In the genomic region with DNA sequence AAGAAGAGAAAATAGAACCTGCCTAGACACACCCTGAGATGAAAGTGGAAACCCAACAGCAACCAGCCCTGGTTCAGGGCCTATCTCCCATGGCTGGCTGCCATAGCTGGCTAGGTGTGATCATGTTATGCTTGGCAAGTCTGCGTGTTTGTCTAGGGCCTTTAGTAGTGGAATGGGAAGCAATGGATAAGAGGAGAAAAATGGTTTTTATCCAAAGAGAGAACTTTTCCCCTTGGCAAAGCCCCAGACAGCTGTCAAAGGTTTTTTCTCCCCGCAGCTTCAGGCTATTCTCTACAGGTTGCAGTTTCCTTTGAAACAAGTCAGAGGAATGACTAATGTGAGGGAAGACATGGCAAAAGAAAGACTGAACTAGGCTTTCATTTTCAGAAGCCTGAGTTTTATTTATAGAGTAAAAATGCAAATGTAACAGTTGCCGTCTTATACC, we compare ENCODE assay signal across 9 cellular contexts.
DNase-seq lines count a peak whose midpoint lies in the region; ATAC-seq and TF ChIP-seq lines count a peak whose summit lies in the region.
"Had no signal": no experiment of that assay in that cellular context is flagged by ENCODE, and none has a peak within 500 bp of the region (broad histone marks: within the 10 kb centered on the region; RNA-seq: fewer than 3 reads in every experiment).

No MANE protein-coding gene starts in this region.

- no peaks in the 10 kb centered on the region for H3K27me3 ChIP-seq in Peyer's patch
- H3K27me3 ChIP-seq in hepatocyte: no peaks in the 10 kb centered on the region

- WGBS in hepatocyte (ENCODE audit: low lambda C conversion rate, missing lambda C conversion rate): 78% methylated on average over 3 of the region's 3 CpGs

- H2AFZ ChIP-seq in hepatocyte: no peak overlapping the region

- peak; percentile 57 for ATAC-seq in GM18907 (IDR thresholded peaks at IDR 0.05; ENCODE audit: unreplicated experiment)
- ATAC-seq in HG02798 (IDR thresholded peaks at IDR 0.05; ENCODE audit: poor library complexity, unreplicated experiment): peak; percentile 80
- ATAC-seq in left lobe of liver: peak; percentile 91

- no peak overlapping the region for H3K27ac Mint-ChIP-seq in activated T-cell treated with anti-CD3 and anti-CD28 coated beads, Interleukin-2, amount 50 U/mL, for 24 hours

- H3K36me3 Mint-ChIP-seq in activated T-cell treated with anti-CD3 and anti-CD28 coated beads, Interleukin-2, amount 50 U/mL, for 24 hours (ENCODE audit: low read depth): no peaks in the 10 kb centered on the region

- H3K27ac ChIP-seq in Peyer's patch (no peak overlapping the region), hepatocyte (no peak overlapping the region)

- peak in 2 of 3 donors; percentile 49 to 52 for DNase-seq in Peyer's patch
- DNase-seq in left lobe of liver (ENCODE audit: low spot score): peak; percentile 63
- DNase-seq in NK-92 (lab: John Stamatoyannopoulos, UW; ENCODE audit: unreplicated experiment): no peak
- no peak for DNase-seq in NCI-H1436 treated with DMSO at 0.1 percent for 48 hours (lab: John Stamatoyannopoulos, UW)
- DNase-seq in activated T-cell treated with anti-CD3 and anti-CD28 coated beads, Interleukin-2, amount 50 U/mL, for 24 hours: no peak
- DNase-seq in hepatocyte (ENCODE audit: low spot score): no peak
- DNase-seq: anterior cingulate cortex had no signal

- H3K79me2 ChIP-seq in hepatocyte: no peaks in the 10 kb centered on the region

- no peak overlapping the region for H3K4me3 ChIP-seq in Peyer's patch
- no peak overlapping the region for H3K4me3 ChIP-seq in hepatocyte

- H3K9me3 Mint-ChIP-seq in activated T-cell treated with anti-CD3 and anti-CD28 coated beads, Interleukin-2, amount 50 U/mL, for 24 hours: no peaks in the 10 kb centered on the region

- H3K4me1 Mint-ChIP-seq in activated T-cell treated with anti-CD3 and anti-CD28 coated beads, Interleukin-2, amount 50 U/mL, for 24 hours (ENCODE audit: low read depth): no peaks in the 10 kb centered on the region

- H3K4me2 ChIP-seq in hepatocyte: no peak overlapping the region

- no peak for TF ChIP-seq POLR2A in Peyer's patch (IDR thresholded peaks at IDR 0.05)

- no peaks in the 10 kb centered on the region for H4K20me1 ChIP-seq in hepatocyte (ENCODE audit: insufficient read depth, poor library complexity, severe bottlenecking)

- no peaks in the 10 kb centered on the region for H3K36me3 ChIP-seq in Peyer's patch
- H3K36me3 ChIP-seq in hepatocyte (replicated peaks; ENCODE audit: insufficient read depth, low read depth): no peaks in the 10 kb centered on the region

- H3K4me3 Mint-ChIP-seq in activated T-cell treated with anti-CD3 and anti-CD28 coated beads, Interleukin-2, amount 50 U/mL, for 24 hours: no peak overlapping the region

- H3K27me3 Mint-ChIP-seq in activated T-cell treated with anti-CD3 and anti-CD28 coated beads, Interleukin-2, amount 50 U/mL, for 24 hours: no peaks in the 10 kb centered on the region

- H3K9me3 ChIP-seq in Peyer's patch (no peaks in the 10 kb centered on the region), hepatocyte (ENCODE audit: low read depth) (no peaks in the 10 kb centered on the region)

- TF ChIP-seq CTCF in Peyer's patch (IDR thresholded peaks at IDR 0.05): no peak
- TF ChIP-seq CTCF in hepatocyte (IDR thresholded peaks at IDR 0.05; ENCODE audit: poor library complexity): no peak

- no peaks in the 10 kb centered on the region for H3K4me1 ChIP-seq in Peyer's patch
- H3K4me1 ChIP-seq in hepatocyte (ENCODE audit: insufficient read depth): no peaks in the 10 kb centered on the region

- H3K9me2 ChIP-seq in hepatocyte (replicated peaks; ENCODE audit: insufficient read depth): no peaks in the 10 kb centered on the region

Comparison
In these comparisons a context has a peak if more than half of its experiments do, and no peak if none do; other contexts are left out.
1. DNase-seq: peak in Peyer's patch (2 of 3) and left lobe of liver (single experiment); none in NK-92 (single experiment), NCI-H1436 treated with DMSO at 0.1 percent for 48 hours (single experiment), activated T-cell treated with anti-CD3 and anti-CD28 coated beads, Interleukin-2, amount 50 U/mL, for 24 hours (single experiment) and hepatocyte (single experiment).
2. Peak in every context shown above with its lines, with median percentiles within 50 percentile points of each other: ATAC-seq.